15 cellular contexts compared by ENCODE assay signal in the genomic region with DNA sequence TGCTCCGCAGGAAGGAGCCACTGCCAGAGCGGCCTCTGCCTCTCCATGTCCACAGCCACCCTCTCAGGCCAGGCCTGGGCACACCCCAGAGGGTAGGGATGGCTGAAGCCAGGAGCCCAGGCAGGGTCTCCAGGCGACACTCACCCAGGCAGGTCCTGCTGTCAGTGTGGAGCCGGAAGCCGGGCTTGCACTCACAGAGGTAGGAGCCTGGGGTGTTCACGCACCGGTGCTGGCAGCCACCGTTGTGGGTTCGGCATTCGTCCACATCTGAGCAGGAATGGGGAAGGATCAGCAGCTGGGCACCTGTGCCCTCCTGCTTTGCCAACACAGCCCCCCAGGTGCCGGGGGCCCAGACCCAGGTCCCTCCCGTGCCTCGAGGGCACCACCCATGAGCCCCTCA.
DNase-seq lines count a peak whose midpoint lies in the region; ATAC-seq and TF ChIP-seq lines count a peak whose summit lies in the region.
"Had no signal": no experiment of that assay in that cellular context is flagged by ENCODE, and none has a peak within 500 bp of the region (broad histone marks: within the 10 kb centered on the region; RNA-seq: fewer than 3 reads in every experiment).

No MANE protein-coding gene starts in this region.

- H3K4ac ChIP-seq in neuronal stem cell (ENCODE audit: low read length) = no peak overlapping the region

- peaks cover 7% of the 10 kb centered on the region for H3K79me1 ChIP-seq in neuronal stem cell (ENCODE audit: low read depth, low read length)

- H2BK120ac ChIP-seq in neuronal stem cell (ENCODE audit: low read depth, low read length) = no peak overlapping the region

- H3K9me3 ChIP-seq in neuronal stem cell (replicated peaks in 1 of 2; ENCODE audit: control insufficient read depth in 2 of 2, insufficient read depth in 1 of 2, low read depth in 1 of 2, low read length in 2 of 2) = no peaks in the 10 kb centered on the region

- H3K18ac ChIP-seq in neuronal stem cell (ENCODE audit: low read length) = peak overlapping the region; percentile 57

- H3K36me3 ChIP-seq in neuronal stem cell (replicated peaks in 1 of 2; ENCODE audit: control insufficient read depth in 2 of 2, insufficient read depth in 2 of 2, low read length in 2 of 2) = no peaks in the 10 kb centered on the region

- no peak overlapping the region for H3K4me3 ChIP-seq in neuronal stem cell (ENCODE audit: low read length in 2 of 2)

- no CpG with 5 or more reads among the region's 13 CpGs for WGBS in neuronal stem cell (ENCODE audit: extremely low coverage in 2 of 2, insufficient read length in 2 of 2, insufficient replicate concordance in 1 of 2), 2 donors

- no peak for TF ChIP-seq CTCF in RWPE1 (conservative IDR thresholded peaks at IDR 0.05; ENCODE audit: low read depth)

- H2BK5ac ChIP-seq in neuronal stem cell (ENCODE audit: low read length) = no peak overlapping the region

- H2AFZ ChIP-seq in neuronal stem cell (ENCODE audit: low read length) = no peak overlapping the region

- peaks cover 0 to 3% (median 0%) of the 10 kb centered on the region in 3 experiments for H3K27me3 ChIP-seq in neuronal stem cell (ENCODE audit: control insufficient read depth in 3 of 3, insufficient read depth in 3 of 3, low read depth in 1 of 3, low read length in 3 of 3)

- in situ Hi-C loops in G401 (cut with HindIII; ENCODE audit: low sequenced_read_pairs) = no loop called here

- H3K9ac ChIP-seq in neuronal stem cell (ENCODE audit: low read depth, low read length, poor library complexity) = no peak overlapping the region

- CTCF ChIA-PET in RWPE1 (lab: Yijun Ruan, JAX) = interaction anchor here (0.6 kb wide), 1 partner anchor 17 kb away, joined by 3 read pairs; no protein-coding TSS in a partner anchor

- H3K23ac ChIP-seq in neuronal stem cell (ENCODE audit: low read depth, low read length, poor library complexity) = peak overlapping the region; percentile 85

- DNase-seq in G401 (ENCODE audit: low spot score) (peak; percentile 29), RWPE1 (ENCODE audit: low spot score) (no peak), neuronal stem cell (ENCODE audit: low spot score) (no peak), sciatic nerve (ENCODE audit: low spot score) (no peak)
- DNase-seq in stimulated activated naive CD8-positive, alpha-beta T cell treated with anti-CD3 and anti-CD28 coated beads, Interleukin-15, Interleukin-2, amounts not matched to agents 100 U/mL and 50 U/mL, for 24 hours = no peak
- DNase-seq: AML-193; Calu3; CD8-positive, alpha-beta T cell; DMS53; DND-41; EL; GOT3; H9; KG1 had no signal

- no peak overlapping the region for H2BK15ac ChIP-seq in neuronal stem cell (ENCODE audit: low read length)

- POLR2A ChIA-PET in RWPE1 (lab: Yijun Ruan, JAX; ENCODE audit: low non-redundant PET) = no interaction called here

- no peak overlapping the region for H2AK5ac ChIP-seq in neuronal stem cell (ENCODE audit: low read depth, low read length)

- H3K27ac ChIP-seq in RWPE1 (peak overlapping the region; percentile 8; the same call in 1 of the 2 replicates), neuronal stem cell (replicated peaks; ENCODE audit: low read length) (no peak overlapping the region)

- H3K14ac ChIP-seq in neuronal stem cell (ENCODE audit: low read length) = no peak overlapping the region

- H3K4me2 ChIP-seq in neuronal stem cell (ENCODE audit: insufficient read depth, low read length, poor library complexity, severe bottlenecking) = no peak overlapping the region

- H4K8ac ChIP-seq in neuronal stem cell (ENCODE audit: low read depth, low read length) = no peak overlapping the region

- no peak overlapping the region for H4K91ac ChIP-seq in neuronal stem cell (ENCODE audit: low read depth, low read length, poor library complexity)

- ATAC-seq in GM21526 (IDR thresholded peaks at IDR 0.05; ENCODE audit: low FRiP score, unreplicated experiment) (no peak), sciatic nerve (no peak)
- no peak for ATAC-seq in stimulated activated naive CD8-positive, alpha-beta T cell treated with anti-CD3 and anti-CD28 coated beads, Interleukin-15, Interleukin-2, amounts not matched to agents 100 U/mL and 50 U/mL, for 24 hours
- ATAC-seq: CD8-positive, alpha-beta T cell had no signal

- no peak overlapping the region for H2BK12ac ChIP-seq in neuronal stem cell (ENCODE audit: low read length)

- intact Hi-C loops in sciatic nerve (cut with DNase I) = no loop called here

- peaks cover 0 to 1% of the 10 kb centered on the region in 2 donors for H3K4me1 ChIP-seq in neuronal stem cell (ENCODE audit: control insufficient read depth in 2 of 2, insufficient read depth in 1 of 2, low read depth in 1 of 2, low read length in 2 of 2)
